13 cellular contexts compared by ENCODE assay signal in genomic region chr9:78097541-78097940, GRCh38.
DNase-seq lines count a peak whose midpoint lies in the region; ATAC-seq lines count a peak whose summit lies in the region.
"Had no signal": no experiment of that assay in that cellular context is flagged by ENCODE, and none has a peak within 500 bp of the region (broad histone marks: within the 10 kb centered on the region; RNA-seq: fewer than 3 reads in every experiment).

No MANE protein-coding gene starts in this region.

- peaks cover 3% of the 10 kb centered on the region for H3K9me3 Mint-ChIP-seq in activated T-helper 2 cell treated with anti-CD3 and anti-CD28 coated beads, Interferon-gamma antibody, Interleukin-2, Interleukin-4, amounts not matched to agents 10 μg/mL and 5 μg/mL and 100 μg/mL, durations not matched to agents 14 hours and 24 hours and 36 hours

- peak overlapping the region; percentile 41 for H3K4me3 Mint-ChIP-seq in activated T-helper 2 cell treated with anti-CD3 and anti-CD28 coated beads, Interferon-gamma antibody, Interleukin-2, Interleukin-4, amounts not matched to agents 10 μg/mL and 5 μg/mL and 100 μg/mL, durations not matched to agents 14 hours and 24 hours and 36 hours (ENCODE audit: low read depth)
- H3K4me3 Mint-ChIP-seq: nephron progenitor cell had no signal

- ATAC-seq in HG02759 (IDR thresholded peaks at IDR 0.05; ENCODE audit: unreplicated experiment), result no peak
- no peak for ATAC-seq in HG02678 (IDR thresholded peaks at IDR 0.05; ENCODE audit: unreplicated experiment)
- ATAC-seq: body of pancreas had no signal

- H3K9ac ChIP-seq in Karpas-422 (ENCODE audit: low read length), result no peak overlapping the region
- H3K9ac ChIP-seq: KMS-11 had no signal

- H3K79me2 ChIP-seq in Karpas-422 (ENCODE audit: low read length), result no peaks in the 10 kb centered on the region

- no peaks in the 10 kb centered on the region for H3K36me3 ChIP-seq in Karpas-422 (ENCODE audit: insufficient read depth, low read length)

- H3K36me3 Mint-ChIP-seq in activated T-helper 2 cell treated with anti-CD3 and anti-CD28 coated beads, Interferon-gamma antibody, Interleukin-2, Interleukin-4, amounts not matched to agents 10 μg/mL and 5 μg/mL and 100 μg/mL, durations not matched to agents 14 hours and 24 hours and 36 hours (ENCODE audit: low read depth), result no peaks in the 10 kb centered on the region

- no peak overlapping the region for H3K27ac ChIP-seq in Karpas-422 (ENCODE audit: low read length)
- H3K27ac ChIP-seq: body of pancreas, KMS-11, PC-9 had no signal

- H3K9me3 ChIP-seq in Karpas-422 (ENCODE audit: low read length), result no peaks in the 10 kb centered on the region
- H3K9me3 ChIP-seq: body of pancreas had no signal

- H2AFZ ChIP-seq in Karpas-422 (ENCODE audit: low read length), result no peak overlapping the region
- H2AFZ ChIP-seq: PC-9 had no signal

- no peaks in the 10 kb centered on the region for H4K20me1 ChIP-seq in Karpas-422 (ENCODE audit: insufficient read depth, low read depth, low read length)

- DNase-seq in CD1c-positive myeloid dendritic cell (ENCODE audit: extremely low spot score), result peak; percentile 89
- DNase-seq in Karpas-422, result peak; percentile 56
- no peak for DNase-seq in activated T-helper 2 cell treated with anti-CD3 and anti-CD28 coated beads, Interferon-gamma antibody, Interleukin-2, Interleukin-4, amounts not matched to agents 10 μg/mL and 5 μg/mL and 100 μg/mL, durations not matched to agents 14 hours and 24 hours and 36 hours (ENCODE audit: low spot score)
- peak; percentile 39 for DNase-seq in midbrain (lab: John Stamatoyannopoulos, UW)
- DNase-seq in stimulated activated naive CD4-positive, alpha-beta T cell treated with Interleukin-2 at 50 U/mL for 16 hours (lab: John Stamatoyannopoulos, UW), result no peak
- DNase-seq in activated T-cell treated with anti-CD3 and anti-CD28 coated beads, Interleukin-2, amount 50 U/mL, for 1 hour, result no peak
- DNase-seq: glutamatergic neuron, nephron progenitor cell, PC-9 had no signal

- intact Hi-C loops in activated T-helper 2 cell treated with anti-CD3 and anti-CD28 coated beads, Interferon-gamma antibody, Interleukin-2, Interleukin-4, amounts not matched to agents 10 μg/mL and 5 μg/mL and 100 μg/mL, durations not matched to agents 14 hours and 24 hours and 36 hours (cut with micrococcal nuclease), result no loop called here

- H3K4me3 ChIP-seq in Karpas-422 (ENCODE audit: low read length), result no peak overlapping the region
- H3K4me3 ChIP-seq: body of pancreas, PC-9 had no signal

- no peaks in the 10 kb centered on the region for H3K9me2 ChIP-seq in Karpas-422 (replicated peaks; ENCODE audit: insufficient read depth, low read length)

- H3K4me1 ChIP-seq in Karpas-422 (ENCODE audit: low read length), result peaks cover 10% of the 10 kb centered on the region
- H3K4me1 ChIP-seq: body of pancreas had no signal

- H3K27ac Mint-ChIP-seq in activated T-helper 2 cell treated with anti-CD3 and anti-CD28 coated beads, Interferon-gamma antibody, Interleukin-2, Interleukin-4, amounts not matched to agents 10 μg/mL and 5 μg/mL and 100 μg/mL, durations not matched to agents 14 hours and 24 hours and 36 hours, result no peak overlapping the region
- H3K27ac Mint-ChIP-seq: nephron progenitor cell had no signal

- H3K27me3 ChIP-seq in Karpas-422 (ENCODE audit: low read length), result 0 out of 2 replicates have a peak, but pooled peaks cover 4% of the 10 kb centered on the region
- H3K27me3 ChIP-seq: body of pancreas had no signal

- H3K4me1 Mint-ChIP-seq in activated T-helper 2 cell treated with anti-CD3 and anti-CD28 coated beads, Interferon-gamma antibody, Interleukin-2, Interleukin-4, amounts not matched to agents 10 μg/mL and 5 μg/mL and 100 μg/mL, durations not matched to agents 14 hours and 24 hours and 36 hours (ENCODE audit: low read depth), result peaks cover 19% of the 10 kb centered on the region

- H3K27me3 Mint-ChIP-seq in activated T-helper 2 cell treated with anti-CD3 and anti-CD28 coated beads, Interferon-gamma antibody, Interleukin-2, Interleukin-4, amounts not matched to agents 10 μg/mL and 5 μg/mL and 100 μg/mL, durations not matched to agents 14 hours and 24 hours and 36 hours (ENCODE audit: low read depth), result peaks cover 1% of the 10 kb centered on the region

- H3K4me2 ChIP-seq in Karpas-422 (ENCODE audit: low read depth, low read length, poor library complexity, severe bottlenecking), result no peak overlapping the region
- H3K4me2 ChIP-seq: KMS-11, PC-9 had no signal

Comparison
In these comparisons a context has a peak if more than half of its experiments do, and no peak if none do; other contexts are left out.
1. DNase-seq: peak in CD1c-positive myeloid dendritic cell (single experiment), Karpas-422 (single experiment) and midbrain (single experiment); none in activated T-helper 2 cell treated with anti-CD3 and anti-CD28 coated beads, Interferon-gamma antibody, Interleukin-2, Interleukin-4, amounts not matched to agents 10 μg/mL and 5 μg/mL and 100 μg/mL, durations not matched to agents 14 hours and 24 hours and 36 hours (single experiment), stimulated activated naive CD4-positive, alpha-beta T cell treated with Interleukin-2 at 50 U/mL for 16 hours (single experiment) and activated T-cell treated with anti-CD3 and anti-CD28 coated beads, Interleukin-2, amount 50 U/mL, for 1 hour (single experiment).